Comparison of ENCODE assay signal across 26 cellular contexts in genomic region chr20:60463798-60464197, GRCh38.
"Had no signal": no experiment of that assay in that cellular context is flagged by ENCODE, and none has a peak within 500 bp of the region (broad histone marks: within the 10 kb centered on the region; RNA-seq: fewer than 3 reads in every experiment).

No MANE protein-coding gene starts in this region.

- DNase-seq: naive thymus-derived CD8-positive, alpha-beta T cell; nephron progenitor cell; nucleus accumbens; pancreas; retina; right cardiac atrium; right lobe of liver; sigmoid colon; small intestine; stimulated activated CD4-positive, alpha-beta T cell treated with anti-CD3 and anti-CD28 coated beads, Interleukin-15, amount 100 ng/mL, for 24 hours; stimulated activated CD4-positive, alpha-beta T cell treated with anti-CD3 and anti-CD28 coated beads, Interleukin-2, amount 100 ng/mL, for 24 hours; stimulated activated CD4-positive, alpha-beta T cell treated with anti-CD3 and anti-CD28 coated beads, Interleukin-2, amount 100 ng/mL, for 48 hours; stimulated activated CD4-positive, alpha-beta T cell treated with anti-CD3 and anti-CD28 coated beads, Interleukin-4, amount 100 ng/mL, for 24 hours; stimulated activated naive B cell treated with anti-CD40 and anti-IgM and Interleukin-4, amounts not matched to agents 10 μg/mL and 1 μg/mL and 100 μg/mL, for 72 hours; stimulated activated naive CD4-positive, alpha-beta T cell treated with Interleukin-2 at 50 U/mL for 16 hours; stomach; tibial artery; transverse colon; upper lobe of left lung had no signal

- H3K36me3 ChIP-seq: neutrophil, pancreas, prostate gland, right lobe of liver, sigmoid colon, stomach, thoracic aorta, tibial artery, transverse colon, upper lobe of left lung, vagina had no signal

- ATAC-seq: naive thymus-derived CD8-positive, alpha-beta T cell; natural killer cell treated with Interleukin-12 subunit alpha and Interleukin-12 subunit beta and Interleukin-15 and Interleukin-18, amount 100 ng/mL, for 72 hours; pancreas; right cardiac atrium; right lobe of liver; stimulated activated effector memory CD8-positive, alpha-beta T cell treated with anti-CD3 and anti-CD28 coated beads, Interleukin-12 subunit alpha, Interleukin-12 subunit beta, amount 100 ng/mL, for 72 hours; stimulated activated naive B cell treated with anti-CD40 and anti-IgM and Interleukin-4, amounts not matched to agents 10 μg/mL and 1 μg/mL and 100 μg/mL, for 72 hours had no signal

- H3K4me3 ChIP-seq: pancreas, prostate gland, right lobe of liver, sigmoid colon, stomach, thoracic aorta, tibial artery, transverse colon, upper lobe of left lung, vagina had no signal

- H3K9me3 ChIP-seq: neutrophil, pancreas, prostate gland, right lobe of liver, sigmoid colon, thoracic aorta, tibial artery, transverse colon, upper lobe of left lung, vagina had no signal

- H3K27me3 ChIP-seq: pancreas, right lobe of liver, sigmoid colon, tibial artery, transverse colon, upper lobe of left lung, vagina had no signal

- H3K4me1 ChIP-seq: pancreas, prostate gland, right lobe of liver, sigmoid colon, stomach, tibial artery, transverse colon, upper lobe of left lung, vagina had no signal

- FAIRE-seq: pancreas, small intestine, urothelium cell line had no signal

- H3K27ac ChIP-seq: neutrophil, pancreas, prostate gland, right lobe of liver, sigmoid colon, stomach, thoracic aorta, tibial artery, transverse colon, upper lobe of left lung, vagina had no signal
